8 cellular contexts compared by ENCODE assay signal in the genomic region with DNA sequence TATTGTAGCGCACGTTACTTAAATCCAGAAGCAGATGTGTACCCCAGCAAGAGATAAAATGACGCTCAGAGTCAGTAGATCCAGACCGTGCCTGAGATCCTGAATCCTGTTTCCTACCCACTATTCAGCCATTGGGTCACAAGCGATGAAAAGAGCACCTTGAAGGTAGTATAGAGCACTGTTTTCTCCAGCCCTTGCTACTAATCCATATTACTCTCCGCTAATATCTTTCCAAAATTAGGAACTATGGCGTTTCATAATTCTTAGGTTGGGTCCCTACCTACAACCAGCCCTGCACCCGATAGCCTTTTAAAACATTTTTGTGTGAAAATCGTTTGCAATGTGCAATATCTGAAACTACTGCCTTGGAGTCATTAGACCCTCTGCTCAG. TPM values are rescaled to one million over a fixed set of nuclear protein-coding genes. Genes with fewer than 3 reads are reported as not detected.
DNase-seq lines count a peak whose midpoint lies in the region; ATAC-seq, FAIRE-seq and TF ChIP-seq lines count a peak whose summit lies in the region.

No MANE protein-coding gene starts in this region.

- TF ChIP-seq EP300 in H1 (IDR thresholded peaks at IDR 0.05; ENCODE audit: borderline replicate concordance in 1 of 2, low read depth in 2 of 2, low read length in 2 of 2): no peak

- H3K9me3 ChIP-seq in CD4-positive, CD25-positive, alpha-beta regulatory T cell (ENCODE audit: control insufficient read depth in 2 of 2, low read length in 2 of 2): no peaks in the 10 kb centered on the region
- no peaks in the 10 kb centered on the region for H3K9me3 ChIP-seq in Karpas-422 (ENCODE audit: low read length)
- H3K9me3 ChIP-seq in H1 (ENCODE audit: insufficient read depth in 2 of 2, low read depth in 1 of 2, low read length in 1 of 2): no peaks in the 10 kb centered on the region; a peak in 1 of 4 replicates

- H3K27ac ChIP-seq in CD4-positive, CD25-positive, alpha-beta regulatory T cell (ENCODE audit: insufficient read depth, low read length, poor library complexity, severe bottlenecking): peak overlapping the region; percentile 95
- H3K27ac ChIP-seq in Karpas-422 (ENCODE audit: low read length) (peak overlapping the region; percentile 75), H1 (ENCODE audit: low read depth, low read length) (peak overlapping the region; percentile 90)

- H3K56ac ChIP-seq in H1 (replicated peaks; ENCODE audit: insufficient read length, low read depth, low read length): peak overlapping the region; percentile 83

- peaks cover 4% of the 10 kb centered on the region for H3K27me3 Mint-ChIP-seq in CD4-positive, CD25-positive, alpha-beta regulatory T cell
- peaks cover 6% of the 10 kb centered on the region for H3K27me3 Mint-ChIP-seq in nephron progenitor cell (ENCODE audit: low read depth, poor library complexity)

- H3K9ac ChIP-seq in Karpas-422 (ENCODE audit: low read length) (peak overlapping the region; percentile 83), H1 (replicated peaks in 1 of 4; ENCODE audit: extremely low read depth in 1 of 4, low read depth in 3 of 4, low read length in 3 of 4) (peak overlapping the region; percentile 63 to 94 (median 84))

- H3K18ac ChIP-seq in H1 (ENCODE audit: extremely low read depth, low read length): peak overlapping the region; percentile 86

- peak in 1 of 2 donors; percentile 0 for ATAC-seq in CD4-positive, CD25-positive, alpha-beta regulatory T cell (ENCODE audit: low read depth in 2 of 2)
- ATAC-seq in GM21723 (IDR thresholded peaks at IDR 0.05; ENCODE audit: unreplicated experiment): peak; percentile 25

- no peak overlapping the region for H2AK5ac ChIP-seq in H1 (ENCODE audit: low read depth, low read length)

- no peak overlapping the region for H2BK20ac ChIP-seq in H1 (ENCODE audit: low read length)

- no peaks in the 10 kb centered on the region for H3K27me3 ChIP-seq in CD4-positive, CD25-positive, alpha-beta regulatory T cell (ENCODE audit: control insufficient read depth, insufficient read depth, low read length)
- H3K27me3 ChIP-seq in Karpas-422 (ENCODE audit: low read length): no peaks in the 10 kb centered on the region
- no peaks in the 10 kb centered on the region for H3K27me3 ChIP-seq in H1 (replicated peaks in 1 of 4; ENCODE audit: control insufficient read depth in 3 of 4, extremely low read depth in 1 of 4, insufficient read depth in 3 of 4, low read length in 3 of 4)

- peak overlapping the region; percentile 23; the same call in 1 of the 2 replicates for H2BK12ac ChIP-seq in H1 (ENCODE audit: low read depth, low read length)

- peaks cover 31% of the 10 kb centered on the region for H3K4me1 ChIP-seq in CD4-positive, CD25-positive, alpha-beta regulatory T cell (ENCODE audit: control insufficient read depth, insufficient read depth, low read length, poor library complexity, severe bottlenecking)
- peaks cover 14% of the 10 kb centered on the region for H3K4me1 ChIP-seq in Karpas-422 (ENCODE audit: low read length)
- peaks cover 0 to 6% (median 0%) of the 10 kb centered on the region in 4 experiments; a peak in 2 of 7 replicates for H3K4me1 ChIP-seq in H1 (replicated peaks in 1 of 4; ENCODE audit: control insufficient read depth in 3 of 4, insufficient read depth in 4 of 4, low read length in 3 of 4)

- no peak; a peak in 1 of 3 replicates for TF ChIP-seq POLR2A in H1 (IDR thresholded peaks at IDR 0.05; ENCODE audit: control extremely low read depth in 1 of 2, low read depth in 2 of 2, low read length in 2 of 2)

- peak overlapping the region; percentile 97 for H2BK5ac ChIP-seq in H1 (ENCODE audit: low read depth, low read length)

- H3K9me3 Mint-ChIP-seq in CD4-positive, CD25-positive, alpha-beta regulatory T cell: no peaks in the 10 kb centered on the region
- peaks cover 35% of the 10 kb centered on the region for H3K9me3 Mint-ChIP-seq in nephron progenitor cell

- TF ChIP-seq RAD21 in H1 (IDR thresholded peaks at IDR 0.05 in 1 of 2, conservative IDR thresholded peaks at IDR 0.05 in 1 of 2; ENCODE audit: low read depth in 2 of 2, low read length in 2 of 2): no peak

- POLR2A ChIA-PET in H1 (lab: Charles Lee; ENCODE audit: partially characterized antibody): interaction anchor here (0.8 to 2.3 kb wide), 12 partner anchors 8 to 298 kb away, joined by 3 to 16 read pairs (median 4); no protein-coding TSS in a partner anchor

- H2BK15ac ChIP-seq in H1 (ENCODE audit: low read length): no peak overlapping the region; the same call in 1 of the 2 replicates

- no peak for TF ChIP-seq CTCF in H1 (IDR thresholded peaks at IDR 0.05; ENCODE audit: control extremely low read depth in 1 of 3, insufficient read depth in 1 of 3, low read depth in 1 of 3, low read length in 3 of 3)
- TF ChIP-seq CTCF in nephron progenitor cell (IDR thresholded peaks at IDR 0.05): no peak

- WGBS in H1 (ENCODE audit: extremely low coverage in 1 of 2, insufficient coverage in 1 of 2, insufficient read length in 1 of 2, insufficient replicate concordance in 2 of 2, low coverage in 1 of 2, low lambda C conversion rate in 2 of 2, missing lambda C conversion rate in 1 of 2), 2 experiments: 8% methylated on average over 9 of the region's 9 CpGs; no CpG with 5 or more reads in 1 of the 2 experiments

- H3K4me3 Mint-ChIP-seq in CD4-positive, CD25-positive, alpha-beta regulatory T cell: peak overlapping the region; percentile 97 to 99 (median 98)
- peak overlapping the region; percentile 100 for H3K4me3 Mint-ChIP-seq in nephron progenitor cell

- peak overlapping the region; percentile 92 for H4K91ac ChIP-seq in H1 (replicated peaks; ENCODE audit: insufficient read length, low read length)

- no peak overlapping the region for H3K14ac ChIP-seq in H1 (ENCODE audit: insufficient read length)

- H3K4ac ChIP-seq in H1 (replicated peaks; ENCODE audit: insufficient read length, low read depth, low read length): peak overlapping the region; percentile 44

- H3K4me2 ChIP-seq in Karpas-422 (ENCODE audit: low read depth, low read length, poor library complexity, severe bottlenecking) (peak overlapping the region; percentile 97), H1 (ENCODE audit: insufficient read depth in 1 of 2, low read depth in 2 of 2, low read length in 2 of 2) (peak overlapping the region; percentile 77 to 96)

- peaks cover 5% of the 10 kb centered on the region for H3K23me2 ChIP-seq in H1 (ENCODE audit: low read depth, low read length)

- no peak for DNase-seq in CD4-positive, CD25-positive, alpha-beta regulatory T cell
- DNase-seq in Karpas-422: no peak
- DNase-seq in H1 (ENCODE audit: low read depth in 1 of 2, low spot score in 2 of 2): no peak
- DNase-seq in nephron progenitor cell: no peak
- DNase-seq in activated gamma-delta T cell treated with Interleukin-2 at 50 U/mL for 16 hours: no peak
- no peak for DNase-seq in NAMALWA (ENCODE audit: low spot score)
- no peak for DNase-seq in stimulated activated CD4-positive, alpha-beta T cell treated with anti-CD3 and anti-CD28 coated beads, Interleukin-1b, Interleukin-23, amount 100 ng/mL, for 48 hours

- no peak overlapping the region for H4K8ac ChIP-seq in H1 (ENCODE audit: extremely low read depth, insufficient read depth, low read length)

- no peaks in the 10 kb centered on the region for H3K9me2 ChIP-seq in Karpas-422 (replicated peaks; ENCODE audit: insufficient read depth, low read length)

- CTCF ChIA-PET in H1 (lab: Charles Lee; ENCODE audit: partially characterized antibody): interaction anchor here (0.9 kb wide), 1 partner anchor 74 kb away, joined by 3 read pairs; no protein-coding TSS in a partner anchor

- peak overlapping the region; percentile 94 for H3K4me3 ChIP-seq in CD4-positive, CD25-positive, alpha-beta regulatory T cell (ENCODE audit: low read depth, low read length)
- H3K4me3 ChIP-seq in Karpas-422 (ENCODE audit: low read length): peak overlapping the region; percentile 83
- peak overlapping the region; percentile 84 to 99 (median 89) for H3K4me3 ChIP-seq in H1 (ENCODE audit: extremely low read depth in 1 of 4, insufficient read depth in 2 of 4, low read depth in 3 of 4, low read length in 4 of 4)

- peak overlapping the region; percentile 71 for H2BK120ac ChIP-seq in H1 (replicated peaks; ENCODE audit: low read depth, low read length)

- H2AFZ ChIP-seq in Karpas-422 (ENCODE audit: low read length) (peak overlapping the region; percentile 72; the same call in 1 of the 2 replicates), H1 (ENCODE audit: low read length) (peak overlapping the region; percentile 93)

- H3K23ac ChIP-seq in H1 (ENCODE audit: insufficient read length): no peak overlapping the region

- peaks cover 44% of the 10 kb centered on the region for H3K36me3 Mint-ChIP-seq in CD4-positive, CD25-positive, alpha-beta regulatory T cell
- H3K36me3 Mint-ChIP-seq in nephron progenitor cell (ENCODE audit: low read depth): peaks cover 60% of the 10 kb centered on the region

- H4K20me1 ChIP-seq in Karpas-422 (ENCODE audit: insufficient read depth, low read depth, low read length): no peaks in the 10 kb centered on the region
- H4K20me1 ChIP-seq in H1 (replicated peaks in 1 of 2; ENCODE audit: control insufficient read depth in 1 of 2, insufficient read depth in 2 of 2, low read length in 2 of 2): peaks cover 0 to 4% of the 10 kb centered on the region in 2 experiments

- peaks cover 22% of the 10 kb centered on the region for H3K36me3 ChIP-seq in CD4-positive, CD25-positive, alpha-beta regulatory T cell (ENCODE audit: control insufficient read depth, insufficient read depth, low read length)
- H3K36me3 ChIP-seq in Karpas-422 (ENCODE audit: insufficient read depth, low read length) (peaks cover 25% of the 10 kb centered on the region; the same call in 1 of the 2 replicates), H1 (ENCODE audit: control insufficient read depth in 2 of 4, insufficient read depth in 4 of 4, low read length in 3 of 4) (peaks cover 7 to 30% (median 11%) of the 10 kb centered on the region in 4 experiments)

- peaks cover 31% of the 10 kb centered on the region for H3K79me2 ChIP-seq in Karpas-422 (ENCODE audit: low read length)
- peaks cover 0 to 22% of the 10 kb centered on the region in 2 experiments; a peak in 3 of 4 replicates for H3K79me2 ChIP-seq in H1 (ENCODE audit: control insufficient read depth in 1 of 2, insufficient read depth in 2 of 2, low read length in 2 of 2)

- FAIRE-seq in H1 (lab: Jason Lieb, UNC): no peak

- peak overlapping the region; percentile 97 to 99 (median 99) for H3K27ac Mint-ChIP-seq in CD4-positive, CD25-positive, alpha-beta regulatory T cell
- peak overlapping the region; percentile 96 for H3K27ac Mint-ChIP-seq in nephron progenitor cell

- H3K79me1 ChIP-seq in H1 (ENCODE audit: low read depth, low read length): no peaks in the 10 kb centered on the region

- H3K4me1 Mint-ChIP-seq in CD4-positive, CD25-positive, alpha-beta regulatory T cell: peaks cover 21 to 73% (median 55%) of the 10 kb centered on the region in 4 donors
- peaks cover 28% of the 10 kb centered on the region for H3K4me1 Mint-ChIP-seq in nephron progenitor cell

- peak overlapping the region; percentile 83 for H4K5ac ChIP-seq in H1 (ENCODE audit: insufficient read length, low read depth, low read length)

RNA-seq across cellular contexts. Expression of a gene that starts 0.6 kb away (rescaled TPM):
- 22.7 TPM for total RNA-seq in CD4-positive, CD25-positive, alpha-beta regulatory T cell
- 10 to 100 TPM; 27.6 to 35.8 (median 33.4) TPM for polyA plus RNA-seq in CD4-positive, CD25-positive, alpha-beta regulatory T cell
- 5.2 and 7.1 TPM in 2 replicates for total RNA-seq in Karpas-422 (2014; rRNA removed; shearing (Covaris generic); ENCODE audit: low replicate concordance)
- total RNA-seq in H1 (2021; fragmentation: NEBNext Ultra II Directional; extraction: Animal tissue kit (Norgen Biotek cat#: 25700)): 21.8 and 22.0 TPM in 2 replicates
- polyA plus RNA-seq in H1 (2011; rRNA removed): 30.1 and 36.7 TPM in 2 replicates
- 32.2 TPM for polyA plus RNA-seq in H1 (2011; cell fraction: cytosol; rRNA removed)
- 35.5 TPM for polyA plus RNA-seq in H1 (2011; cell fraction: nucleus; rRNA removed)
- 24.2 to 27.6 TPM (median 26.3 TPM) in 4 replicates for polyA plus RNA-seq in H1 (2012, experiment 1 of 2)
- 14.0 TPM for polyA plus RNA-seq in H1 (2012, experiment 2 of 2)
- polyA plus RNA-seq in H1 (2013, experiment 1 of 2): 30.7 TPM
- 31.0 TPM for polyA plus RNA-seq in H1 (2013, experiment 2 of 2)
- 49.2 and 64.0 TPM in 2 replicates for polyA minus RNA-seq in H1 (2011; rRNA and poly(A)+ RNA removed)
- polyA minus RNA-seq in H1 (2011; cell fraction: cytosol; rRNA and poly(A)+ RNA removed): 13.9 TPM
- polyA minus RNA-seq in H1 (2011; cell fraction: nucleus; rRNA and poly(A)+ RNA removed): 45.7 TPM

RNA-seq across cellular contexts. Expression of a gene that starts 0.8 kb away (rescaled TPM):
- 35.8 TPM for total RNA-seq in CD4-positive, CD25-positive, alpha-beta regulatory T cell
- polyA plus RNA-seq in CD4-positive, CD25-positive, alpha-beta regulatory T cell: 10 to 100 TPM; 35.8 to 44.8 (median 39.1) TPM
- 52.7 and 58.9 TPM in 2 replicates for total RNA-seq in Karpas-422 (2014; rRNA removed; shearing (Covaris generic); ENCODE audit: low replicate concordance)
- total RNA-seq in H1 (2021; fragmentation: NEBNext Ultra II Directional; extraction: Animal tissue kit (Norgen Biotek cat#: 25700)): 45.7 and 46.0 TPM in 2 replicates
- 24.2 and 38.2 TPM in 2 replicates for polyA plus RNA-seq in H1 (2011; rRNA removed)
- 46.0 TPM for polyA plus RNA-seq in H1 (2011; cell fraction: cytosol; rRNA removed)
- 43.4 TPM for polyA plus RNA-seq in H1 (2011; cell fraction: nucleus; rRNA removed)
- 44.7 to 54.3 TPM (median 49.9 TPM) in 4 replicates for polyA plus RNA-seq in H1 (2012, experiment 1 of 2)
- 4.8 TPM for polyA plus RNA-seq in H1 (2012, experiment 2 of 2)
- 27.5 TPM for polyA plus RNA-seq in H1 (2013, experiment 1 of 2)
- polyA plus RNA-seq in H1 (2013, experiment 2 of 2): 27.2 TPM
- polyA minus RNA-seq in H1 (2011; rRNA and poly(A)+ RNA removed): 90.6 and 99.2 TPM in 2 replicates
- 40.8 TPM for polyA minus RNA-seq in H1 (2011; cell fraction: cytosol; rRNA and poly(A)+ RNA removed)
- polyA minus RNA-seq in H1 (2011; cell fraction: nucleus; rRNA and poly(A)+ RNA removed): 83.5 TPM
